1 cellular context compared by ENCODE assay signal in genomic region chr5:76608833-76609232, GRCh38.
TF ChIP-seq lines count a peak whose summit lies in the region.

No MANE protein-coding gene starts in this region.

TF ChIP-seq in K562, 482 proteins besides CTCF, POLR2A, EP300 and RAD21 (continued from another document and continues in another):
- TF ChIP-seq IRF1 (CRISPR knock-in tag; IDR thresholded peaks at IDR 0.05; ENCODE audit: borderline replicate concordance) (no peak), E2F5 (CRISPR knock-in tag; IDR thresholded peaks at IDR 0.05) (no peak), NKRF (IDR thresholded peaks at IDR 0.05; ENCODE audit: borderline replicate concordance) (no peak), CEBPG (CRISPR knock-in tag; IDR thresholded peaks at IDR 0.05) (no peak), CEBPG (tag; conservative IDR thresholded peaks at IDR 0.05 in 1 of 2, IDR thresholded peaks at IDR 0.05 in 1 of 2) (peak in 1 of 2 experiments; percentile 23; a peak in 1 of 4 replicates), MYNN (IDR thresholded peaks at IDR 0.05) (no peak), MYNN (CRISPR knock-in tag; IDR thresholded peaks at IDR 0.05) (no peak), JUND (IDR thresholded peaks at IDR 0.05; ENCODE audit: borderline replicate concordance, low read depth, low read length) (peak; percentile 88), JUND (tag; IDR thresholded peaks at IDR 0.05; ENCODE audit: borderline replicate concordance, low read depth, low read length) (peak; percentile 94), TARDBP (IDR thresholded peaks at IDR 0.05) (peak; percentile 36; the same call in 1 of the 2 replicates), ZNF717 (CRISPR knock-in tag; IDR thresholded peaks at IDR 0.05) (no peak), ASH1L (IDR thresholded peaks at IDR 0.05; ENCODE audit: borderline replicate concordance, low read depth, partially characterized antibody) (no peak), ETV1 (tag; conservative IDR thresholded peaks at IDR 0.05; ENCODE audit: low read depth) (0 out of 2 replicates have a peak, but pooled peaks have one; percentile 28), MNT (conservative IDR thresholded peaks at IDR 0.05) (no peak), MCM3 (IDR thresholded peaks at IDR 0.05) (no peak), HNRNPLL (IDR thresholded peaks at IDR 0.05; ENCODE audit: low read depth, low read length, poor library complexity, severe bottlenecking) (no peak), ZBTB12 (CRISPR knock-in tag; IDR thresholded peaks at IDR 0.05) (0 out of 2 replicates have a peak, but pooled peaks have one; percentile 41), LEF1 (IDR thresholded peaks at IDR 0.05) (no peak), RBM34 (IDR thresholded peaks at IDR 0.05; ENCODE audit: borderline replicate concordance, insufficient read depth, low read length) (no peak), BRF1 (IDR thresholded peaks at IDR 0.05; ENCODE audit: borderline replicate concordance, extremely low read depth, insufficient read length) (no peak), CXXC5 (CRISPR knock-in tag; IDR thresholded peaks at IDR 0.05) (0 out of 2 replicates have a peak, but pooled peaks have one; percentile 12), BRD4 (IDR thresholded peaks at IDR 0.05) (no peak), ZNF23 (CRISPR knock-in tag; IDR thresholded peaks at IDR 0.05) (no peak), SNRNP70 (optimal IDR thresholded peaks at IDR 0.05; ENCODE audit: low read depth, low read length) (no peak), ATF6 (CRISPR knock-in tag; IDR thresholded peaks at IDR 0.05) (no peak), SRSF1 (IDR thresholded peaks at IDR 0.05; ENCODE audit: low read depth, low read length) (no peak), GABPB1 (CRISPR knock-in tag; IDR thresholded peaks at IDR 0.05) (peak; percentile 76), EGR1 (conservative IDR thresholded peaks at IDR 0.05) (peak; percentile 24; the same call in 1 of the 2 replicates), GATA2 (CRISPR knock-in tag; IDR thresholded peaks at IDR 0.05) (no peak), MED1 (CRISPR knock-in tag; IDR thresholded peaks at IDR 0.05; ENCODE audit: borderline replicate concordance) (no peak), TEAD1 (CRISPR knock-in tag; IDR thresholded peaks at IDR 0.05) (no peak), ZNF57 (CRISPR knock-in tag; IDR thresholded peaks at IDR 0.05) (no peak), FOXJ3 (CRISPR knock-in tag; IDR thresholded peaks at IDR 0.05) (no peak), PURB (CRISPR knock-in tag; IDR thresholded peaks at IDR 0.05; ENCODE audit: low read depth) (no peak), MTA3 (IDR thresholded peaks at IDR 0.05; ENCODE audit: borderline replicate concordance) (0 out of 2 replicates have a peak, but pooled peaks have one; percentile 36), MCM5 (IDR thresholded peaks at IDR 0.05; ENCODE audit: low read depth) (no peak), GATAD2A (IDR thresholded peaks at IDR 0.05) (no peak), ATF1 (CRISPR knock-in tag; IDR thresholded peaks at IDR 0.05) (no peak), ATF1 (tag; IDR thresholded peaks at IDR 0.05) (peak; percentile 72), FOXK2 (conservative IDR thresholded peaks at IDR 0.05 in 1 of 2, IDR thresholded peaks at IDR 0.05 in 1 of 2; ENCODE audit: low read depth in 2 of 2) (peak in 1 of 2 experiments; percentile 30; a peak in 1 of 4 replicates), MBD2 (IDR thresholded peaks at IDR 0.05; ENCODE audit: borderline replicate concordance, low read depth) (no peak), ZNF311 (CRISPR knock-in tag; IDR thresholded peaks at IDR 0.05) (no peak), FOXA1 (IDR thresholded peaks at IDR 0.05; ENCODE audit: borderline replicate concordance) (no peak), STAT5A (IDR thresholded peaks at IDR 0.05; ENCODE audit: borderline replicate concordance, low read length) (peak; percentile 47; the same call in 1 of the 2 replicates), NR3C1 (CRISPR knock-in tag; IDR thresholded peaks at IDR 0.05) (no peak), PHF20 (IDR thresholded peaks at IDR 0.05; ENCODE audit: partially characterized antibody) (no peak), PRPF4 (IDR thresholded peaks at IDR 0.05; ENCODE audit: insufficient read depth, low read depth, low read length, poor library complexity, severe bottlenecking) (no peak), NFIC (IDR thresholded peaks at IDR 0.05) (no peak), ZNF318 (IDR thresholded peaks at IDR 0.05; ENCODE audit: borderline replicate concordance in 1 of 2, low read depth in 1 of 2) (peak in 1 of 2 experiments; percentile 83; a peak in 2 of 4 replicates), KDM4B (IDR thresholded peaks at IDR 0.05; ENCODE audit: borderline replicate concordance in 2 of 2, low read depth in 1 of 2) (no peak), GABPA (tag; conservative IDR thresholded peaks at IDR 0.05; ENCODE audit: low read depth) (peak; percentile 61), CREB1 (IDR thresholded peaks at IDR 0.05) (peak; percentile 70), CREB1 (CRISPR knock-in tag; IDR thresholded peaks at IDR 0.05) (peak; percentile 74), NELFE (IDR thresholded peaks at IDR 0.05; ENCODE audit: insufficient read depth, insufficient read length) (no peak), HNRNPH1 (optimal IDR thresholded peaks at IDR 0.05; ENCODE audit: low read depth, low read length) (no peak)
